ENCODE assay signal across 7 cellular contexts in genomic region chr11:128552783-128553661, GRCh38. TPM values are rescaled to one million over a fixed set of nuclear protein-coding genes. Genes with fewer than 3 reads are reported as not detected.
DNase-seq lines count a peak whose midpoint lies in the region; ATAC-seq, FAIRE-seq and TF ChIP-seq lines count a peak whose summit lies in the region.

No MANE protein-coding gene starts in this region.

- peak overlapping the region in 34 of 59 donors; percentile 4 to 75 (median 39) for H3K27ac ChIP-seq in dorsolateral prefrontal cortex

- no peaks in the 10 kb centered on the region for H3K36me3 Mint-ChIP-seq in neural crest cell (ENCODE audit: low read depth)

- TF ChIP-seq CTCF in dorsolateral prefrontal cortex (IDR thresholded peaks at IDR 0.05 in 54 of 56, conservative IDR thresholded peaks at IDR 0.05 in 2 of 56; ENCODE audit: low read depth in 1 of 56, partially characterized antibody in 56 of 56) (peak in 27 of 56 donors; percentile 6 to 46 (median 22)), neural crest cell (conservative IDR thresholded peaks at IDR 0.05) (no peak), D721Med (IDR thresholded peaks at IDR 0.05; ENCODE audit: insufficient read depth, missing control alignments) (no peak)

- H3K27me3 ChIP-seq in dorsolateral prefrontal cortex: peaks cover 0 to 5% (median 0%) of the 10 kb centered on the region in 45 donors

- ATAC-seq in GM18861 (IDR thresholded peaks at IDR 0.05; ENCODE audit: unreplicated experiment): peak; percentile 46
- ATAC-seq in HG02571 (IDR thresholded peaks at IDR 0.05; ENCODE audit: unreplicated experiment): peak; percentile 54

- peak overlapping the region; percentile 97 for H3K27ac Mint-ChIP-seq in neural crest cell (ENCODE audit: unreplicated experiment)

- no peak for FAIRE-seq in D721Med (lab: Jason Lieb, UNC)

- DNase-seq in NOMO-1 treated with dmso at 0.1 percent for 144 hours (lab: John Stamatoyannopoulos, UW; ENCODE audit: unreplicated experiment) (peak; percentile 96), dorsolateral prefrontal cortex (peak in 8 of 10 donors; percentile 62 to 79 (median 73)), neural crest cell (ENCODE audit: low read depth, low spot score) (peak; percentile 33), D721Med (ENCODE audit: insufficient read length, low spot score) (no peak), COR-L47 (lab: John Stamatoyannopoulos, UW) (no peak)

- H3K27me3 Mint-ChIP-seq in neural crest cell (ENCODE audit: low read depth): peaks cover 58% of the 10 kb centered on the region

- peak overlapping the region; percentile 61 for H3K4me3 Mint-ChIP-seq in neural crest cell

- H3K4me1 Mint-ChIP-seq in neural crest cell: peaks cover 55% of the 10 kb centered on the region

- intact Hi-C loops in dorsolateral prefrontal cortex (cut with DNase I): loop anchor here (2.0 to 10.0 kb wide), 7 partner anchors 20 to 378 kb away; no protein-coding TSS in a partner anchor

- H3K4me3 ChIP-seq in dorsolateral prefrontal cortex: peak overlapping the region in 51 of 59 donors; percentile 1 to 58 (median 27)

- no peaks in the 10 kb centered on the region for H3K9me3 Mint-ChIP-seq in neural crest cell

RNA-seq across cellular contexts. Expression of gene ETS1, which starts 34.3 kb away (rescaled TPM):
- total RNA-seq in dorsolateral prefrontal cortex (10 to 100 TPM in 119 of 120 experiments, 1 to 10 TPM in 1; 9.6 to 30.0 (median 15.3) TPM), neural crest cell (55.9 and 69.3 TPM in 2 replicates)

Comparison
In these comparisons a context has a peak if more than half of its experiments do, and no peak if none do; other contexts are left out.
1. DNase-seq: peak in NOMO-1 treated with dmso at 0.1 percent for 144 hours (single experiment), dorsolateral prefrontal cortex (8 of 10) and neural crest cell (single experiment); none in D721Med (single experiment) and COR-L47 (single experiment).